In the genomic region with DNA sequence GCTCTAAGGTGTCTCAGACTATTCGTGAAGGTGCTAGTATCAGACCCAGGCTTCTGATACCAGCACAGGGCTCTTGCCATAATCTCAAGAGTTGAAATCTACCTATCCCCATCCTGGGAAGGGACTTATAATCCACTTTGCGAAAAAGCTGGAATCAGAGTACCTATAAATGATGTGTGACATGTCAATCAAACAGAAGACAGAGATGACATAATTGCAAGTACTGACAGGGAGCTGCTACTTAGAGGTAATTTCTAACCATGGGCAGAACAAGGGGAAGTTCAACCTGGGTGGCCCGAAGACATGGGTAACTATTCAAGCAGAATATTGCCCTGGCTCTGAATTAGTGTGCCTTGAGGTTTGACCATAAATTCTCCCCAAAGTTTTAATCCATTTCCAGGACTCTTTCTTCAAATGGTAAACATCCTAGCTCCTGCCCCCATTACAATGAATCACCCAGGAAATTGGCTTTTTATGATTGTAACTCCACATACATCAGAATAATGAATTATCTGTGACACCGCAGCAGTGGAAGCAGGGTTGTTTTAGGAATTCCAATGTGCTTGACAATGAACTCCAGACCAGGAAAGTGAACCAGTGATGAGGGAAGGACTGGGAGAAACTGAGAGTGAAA, we compare ENCODE assay signal across 24 cellular contexts. TPM values are rescaled to one million over a fixed set of nuclear protein-coding genes. Genes with fewer than 3 reads are reported as not detected.
DNase-seq lines count a peak whose midpoint lies in the region; ATAC-seq and TF ChIP-seq lines count a peak whose summit lies in the region.
"Had no signal": no experiment of that assay in that cellular context is flagged by ENCODE, and none has a peak within 500 bp of the region (broad histone marks: within the 10 kb centered on the region; RNA-seq: fewer than 3 reads in every experiment).

No MANE protein-coding gene starts in this region.

- H3K27me3 ChIP-seq in RWPE2 (ENCODE audit: insufficient read depth, poor library complexity, severe bottlenecking): no peaks in the 10 kb centered on the region

- peaks cover 8% of the 10 kb centered on the region for H3K27me3 Mint-ChIP-seq in neural crest cell (ENCODE audit: low read depth)
- H3K27me3 Mint-ChIP-seq in mesothelial cell of epicardium (ENCODE audit: low read depth): peaks cover 9% of the 10 kb centered on the region
- H3K27me3 Mint-ChIP-seq in activated CD4-positive, alpha-beta memory T cell treated with anti-CD3 and anti-CD28 coated beads for 36 hours: peaks cover 21% of the 10 kb centered on the region

- peak overlapping the region; percentile 27 for H3K27ac ChIP-seq in RWPE2 (ENCODE audit: poor library complexity, severe bottlenecking)
- H3K27ac ChIP-seq: 22Rv1, C4-2B had no signal

- ATAC-seq in RWPE2 (ENCODE audit: low read depth): no peak
- ATAC-seq: HepG2 had no signal

- H3K36me3 Mint-ChIP-seq in neural crest cell (ENCODE audit: low read depth): peaks cover 2% of the 10 kb centered on the region
- H3K36me3 Mint-ChIP-seq in mesothelial cell of epicardium: peaks cover 19% of the 10 kb centered on the region
- H3K36me3 Mint-ChIP-seq in activated CD4-positive, alpha-beta memory T cell treated with anti-CD3 and anti-CD28 coated beads for 36 hours: no peaks in the 10 kb centered on the region

- CTCF ChIA-PET in activated CD4-positive, alpha-beta memory T cell treated with anti-CD3 and anti-CD28 coated beads for 36 hours (lab: Charles Lee): no interaction called here

- POLR2A ChIA-PET in activated CD4-positive, alpha-beta memory T cell treated with anti-CD3 and anti-CD28 coated beads for 36 hours (lab: Charles Lee): no interaction called here

- H3K4me1 Mint-ChIP-seq in neural crest cell (peaks cover 54% of the 10 kb centered on the region), mesothelial cell of epicardium (peaks cover 79% of the 10 kb centered on the region)
- H3K4me1 Mint-ChIP-seq in activated CD4-positive, alpha-beta memory T cell treated with anti-CD3 and anti-CD28 coated beads for 36 hours (ENCODE audit: low read depth): no peaks in the 10 kb centered on the region

- no peaks in the 10 kb centered on the region for H3K9me3 ChIP-seq in RWPE2 (ENCODE audit: severe bottlenecking)

- intact Hi-C loops in activated CD4-positive, alpha-beta memory T cell treated with anti-CD3 and anti-CD28 coated beads for 36 hours (cut with micrococcal nuclease): no loop called here

- H3K4me3 Mint-ChIP-seq in neural crest cell (no peak overlapping the region), mesothelial cell of epicardium (no peak overlapping the region)
- no peak overlapping the region for H3K4me3 Mint-ChIP-seq in activated CD4-positive, alpha-beta memory T cell treated with anti-CD3 and anti-CD28 coated beads for 36 hours
- H3K4me3 Mint-ChIP-seq: T-helper 1 cell treated with Interleukin-12 subunit alpha and Interleukin-12 subunit beta and Interleukin-4 antibody, amounts not matched to agents 30 μg/mL and 1 μg/mL, for 36 hours had no signal

- H3K4me1 ChIP-seq in RWPE2 (ENCODE audit: insufficient read depth, poor library complexity, severe bottlenecking): peaks cover 21% of the 10 kb centered on the region

- H3K27ac Mint-ChIP-seq in neural crest cell (ENCODE audit: unreplicated experiment) (peak overlapping the region; percentile 43), mesothelial cell of epicardium (no peak overlapping the region)
- no peak overlapping the region for H3K27ac Mint-ChIP-seq in activated CD4-positive, alpha-beta memory T cell treated with anti-CD3 and anti-CD28 coated beads for 36 hours
- H3K27ac Mint-ChIP-seq: T-helper 1 cell treated with Interleukin-12 subunit alpha and Interleukin-12 subunit beta and Interleukin-4 antibody, amounts not matched to agents 30 μg/mL and 1 μg/mL, for 36 hours had no signal

- no peak for TF ChIP-seq CTCF in RWPE2 (IDR thresholded peaks at IDR 0.05; ENCODE audit: poor library complexity, severe bottlenecking)
- no peak for TF ChIP-seq CTCF in neural crest cell (conservative IDR thresholded peaks at IDR 0.05)
- TF ChIP-seq CTCF in mesothelial cell of epicardium (IDR thresholded peaks at IDR 0.05; ENCODE audit: unreplicated experiment): no peak

- peaks cover 5% of the 10 kb centered on the region for H3K9me3 Mint-ChIP-seq in neural crest cell
- H3K9me3 Mint-ChIP-seq in mesothelial cell of epicardium: peaks cover 2% of the 10 kb centered on the region
- H3K9me3 Mint-ChIP-seq in activated CD4-positive, alpha-beta memory T cell treated with anti-CD3 and anti-CD28 coated beads for 36 hours: peaks cover 5% of the 10 kb centered on the region

- H3K4me3 ChIP-seq in RWPE2 (ENCODE audit: severe bottlenecking): no peak overlapping the region

- in situ Hi-C loops in KBM-7 (cut with MboI; ENCODE audit: low pct_unique_long_range_greater_than_20kb, low sequenced_read_pairs): no loop called here

- H3K36me3 ChIP-seq in RWPE2 (ENCODE audit: low read depth): no peaks in the 10 kb centered on the region

- DNase-seq in NOMO-1 treated with DMSO at 0.1 percent for 48 hours (lab: John Stamatoyannopoulos, UW; ENCODE audit: unreplicated experiment): peak; percentile 25
- DNase-seq in NOMO-1 treated with dmso at 0.1 percent for 144 hours (lab: John Stamatoyannopoulos, UW; ENCODE audit: unreplicated experiment): no peak
- DNase-seq in ELR (ENCODE audit: low read depth): peak; percentile 43
- DNase-seq in RWPE2 (ENCODE audit: low spot score): no peak
- no peak for DNase-seq in neural crest cell (ENCODE audit: low read depth, low spot score)
- no peak for DNase-seq in KBM-7
- DNase-seq in mesothelial cell of epicardium (ENCODE audit: low spot score in 2 of 2, unreplicated experiment in 2 of 2): no peak
- DNase-seq in activated CD4-positive, alpha-beta memory T cell treated with anti-CD3 and anti-CD28 coated beads for 36 hours: no peak
- DNase-seq: DMS79 treated with DMSO at 0.1 percent for 48 hours; KG1; NCI-H1417; NCI-H187; NCI-H2107; NCI-H510A; NCI-H748 treated with DMSO at 0.1 percent for 48 hours; NK-92 treated with Interleukin-12 subunit alpha and Interleukin-12 subunit beta, amount 100 ng/mL, for 24 hours; OCI-M1; RPMI8226; SIG-M5 had no signal

RNA-seq across cellular contexts. Expression of a gene that starts 37.2 kb away (rescaled TPM):
- total RNA-seq in neural crest cell (5.4 and 6.5 TPM in 2 replicates), mesothelial cell of epicardium (34.3 to 36.5 TPM (median 35.2 TPM) in 3 replicates)
- total RNA-seq in activated CD4-positive, alpha-beta memory T cell treated with anti-CD3 and anti-CD28 coated beads for 36 hours: not detected
- total RNA-seq: H4 had no signal

Comparison
In these comparisons a context has a peak if more than half of its experiments do, and no peak if none do; other contexts are left out.
1. DNase-seq: peak in NOMO-1 treated with DMSO at 0.1 percent for 48 hours (single experiment) and ELR (single experiment); none in NOMO-1 treated with dmso at 0.1 percent for 144 hours (single experiment), RWPE2 (single experiment), neural crest cell (single experiment), KBM-7 (single experiment), mesothelial cell of epicardium (0 of 2) and activated CD4-positive, alpha-beta memory T cell treated with anti-CD3 and anti-CD28 coated beads for 36 hours (single experiment).